ENCODE assay signal across 25 cellular contexts in the genomic region with DNA sequence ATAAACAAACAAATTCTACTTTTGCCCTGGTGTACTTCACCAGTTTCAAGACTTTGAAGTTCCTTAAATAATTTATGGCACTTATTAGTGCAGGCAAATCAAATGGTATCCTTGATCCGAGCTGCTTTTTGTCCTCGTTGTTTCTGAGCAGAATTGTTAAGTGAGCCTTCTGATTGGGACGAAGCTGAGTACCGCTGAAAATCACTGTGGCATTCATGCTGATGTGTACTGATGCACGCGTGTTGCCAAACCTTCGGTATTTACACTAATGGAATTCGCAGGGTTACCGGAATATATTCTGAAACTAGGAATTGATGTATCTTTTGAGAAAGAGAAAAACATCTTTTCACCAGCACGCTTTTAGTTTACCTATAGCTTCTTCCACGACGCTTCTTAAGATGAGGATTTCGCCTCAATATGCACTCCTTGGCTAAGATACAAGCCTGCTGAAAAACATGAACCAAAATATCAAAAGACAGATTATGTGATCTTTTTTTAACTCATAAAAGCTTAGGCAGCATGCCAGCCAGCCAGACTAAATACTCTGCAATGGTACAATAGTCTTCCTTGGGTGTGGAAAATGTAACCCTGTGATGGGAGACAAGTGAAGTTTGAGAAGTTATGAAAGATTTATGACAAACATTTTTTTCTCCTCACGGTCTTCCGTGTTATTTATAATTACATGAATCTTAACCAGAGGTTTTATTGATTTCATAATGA. TPM values are rescaled to one million over a fixed set of nuclear protein-coding genes. Genes with fewer than 3 reads are reported as not detected.
"Had no signal": no experiment of that assay in that cellular context is flagged by ENCODE, and none has a peak within 500 bp of the region (broad histone marks: within the 10 kb centered on the region; RNA-seq: fewer than 3 reads in every experiment).

No MANE protein-coding gene starts in this region.

- H3K4me3 Mint-ChIP-seq: naive thymus-derived CD4-positive, alpha-beta T cell; stimulated activated memory B cell treated with anti-CD40 and anti-IgM and Interleukin-4, amounts not matched to agents 10 μg/mL and 1 μg/mL and 100 μg/mL, for 72 hours had no signal

- H3K4me1 ChIP-seq: gastrocnemius medialis, heart left ventricle, left lung, pancreas, right lobe of liver, testis, tibial artery, upper lobe of left lung had no signal

- ATAC-seq: gastrocnemius medialis; heart left ventricle; left cardiac atrium; left lung; naive thymus-derived CD4-positive, alpha-beta T cell; pancreas; right lobe of liver; stimulated activated memory B cell treated with anti-CD40 and anti-IgM and Interleukin-4, amounts not matched to agents 10 μg/mL and 1 μg/mL and 100 μg/mL, for 72 hours; stimulated activated naive CD8-positive, alpha-beta T cell treated with anti-CD3 and anti-CD28 coated beads, Interleukin-15, Interleukin-2, amounts not matched to agents 100 U/mL and 50 U/mL, for 24 hours had no signal

- H3K27me3 ChIP-seq: gastrocnemius medialis, heart left ventricle, hepatocyte, left lung, neutrophil, pancreas, right lobe of liver, testis, tibial artery, upper lobe of left lung had no signal

- H3K27ac Mint-ChIP-seq: naive thymus-derived CD4-positive, alpha-beta T cell; stimulated activated memory B cell treated with anti-CD40 and anti-IgM and Interleukin-4, amounts not matched to agents 10 μg/mL and 1 μg/mL and 100 μg/mL, for 72 hours had no signal

- H3K36me3 ChIP-seq: gastrocnemius medialis, heart left ventricle, left lung, neutrophil, pancreas, right lobe of liver, tibial artery, upper lobe of left lung had no signal

- H3K4me3 ChIP-seq: gastrocnemius medialis, heart left ventricle, hepatocyte, left lung, pancreas, right lobe of liver, testis, tibial artery, upper lobe of left lung had no signal

- H3K9me3 Mint-ChIP-seq: neural crest cell; stimulated activated memory B cell treated with anti-CD40 and anti-IgM and Interleukin-4, amounts not matched to agents 10 μg/mL and 1 μg/mL and 100 μg/mL, for 72 hours had no signal

- H3K9me3 ChIP-seq: gastrocnemius medialis, heart left ventricle, left lung, neutrophil, pancreas, right lobe of liver, testis, tibial artery, upper lobe of left lung had no signal

- H3K36me3 Mint-ChIP-seq: naive thymus-derived CD4-positive, alpha-beta T cell; stimulated activated memory B cell treated with anti-CD40 and anti-IgM and Interleukin-4, amounts not matched to agents 10 μg/mL and 1 μg/mL and 100 μg/mL, for 72 hours had no signal

- H2AFZ ChIP-seq: hepatocyte had no signal

- H3K4me1 Mint-ChIP-seq: naive thymus-derived CD4-positive, alpha-beta T cell; stimulated activated memory B cell treated with anti-CD40 and anti-IgM and Interleukin-4, amounts not matched to agents 10 μg/mL and 1 μg/mL and 100 μg/mL, for 72 hours had no signal

- H3K27ac ChIP-seq: dorsolateral prefrontal cortex, gastrocnemius medialis, heart left ventricle, left lung, neutrophil, pancreas, right lobe of liver, testis, tibial artery, upper lobe of left lung had no signal

- H3K4me2 ChIP-seq: hepatocyte had no signal

- H3K27me3 Mint-ChIP-seq: stimulated activated memory B cell treated with anti-CD40 and anti-IgM and Interleukin-4, amounts not matched to agents 10 μg/mL and 1 μg/mL and 100 μg/mL, for 72 hours had no signal

- DNase-seq: dorsolateral prefrontal cortex; effector CD4-positive, alpha-beta T cell; foreskin fibroblast; gastrocnemius medialis; heart left ventricle; left cardiac atrium; left lung; mesenchymal stem cell; midbrain; naive thymus-derived CD4-positive, alpha-beta T cell; pancreas; right lobe of liver; stimulated activated CD4-positive, alpha-beta T cell treated with anti-CD3 and anti-CD28 coated beads, Interleukin-2, amount 100 ng/mL, for 24 hours; stimulated activated CD4-positive, alpha-beta T cell treated with anti-CD3 and anti-CD28 coated beads, Interleukin-4, amount 100 ng/mL, for 4 hours; stimulated activated naive CD8-positive, alpha-beta T cell treated with anti-CD3 and anti-CD28 coated beads, Interleukin-15, Interleukin-2, amounts not matched to agents 100 U/mL and 50 U/mL, for 24 hours; substantia nigra; testis; tibial artery; upper lobe of left lung had no signal

- FAIRE-seq: colon, pancreas, urothelium cell line had no signal

RNA-seq across cellular contexts. Expression of a gene that starts 48.9 kb away (rescaled TPM):
- total RNA-seq: naive thymus-derived CD4-positive, alpha-beta T cell had no signal
- polyA plus RNA-seq: naive thymus-derived CD4-positive, alpha-beta T cell had no signal
